In the genomic region with DNA sequence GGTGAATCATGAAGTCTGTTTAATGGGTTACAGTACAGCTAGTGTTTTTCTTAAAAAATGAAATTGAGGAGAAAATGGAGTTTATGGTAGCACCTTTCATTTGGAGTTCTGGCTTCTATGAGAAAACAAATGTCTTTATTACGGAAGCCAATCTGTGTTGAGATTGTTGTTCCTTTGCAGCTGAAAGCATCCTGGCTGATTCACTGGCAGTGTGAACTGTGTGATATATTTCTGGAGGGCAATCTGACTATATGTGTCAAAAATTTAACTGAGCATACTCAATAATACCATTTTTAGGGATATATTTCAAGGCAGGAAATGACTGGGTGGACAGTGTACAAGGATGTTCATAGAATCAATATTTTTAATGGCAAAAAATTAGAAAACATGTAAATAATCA, we compare ENCODE assay signal across 1 cellular context.
TF ChIP-seq lines count a peak whose summit lies in the region.

No MANE protein-coding gene starts in this region.

TF ChIP-seq in SK-N-SH treated with all-trans-retinoic acid at 6 μM for 48 hours, 23 proteins besides CTCF, POLR2A, EP300 and RAD21 (continued from another document):
- TF ChIP-seq, protein P1, sequence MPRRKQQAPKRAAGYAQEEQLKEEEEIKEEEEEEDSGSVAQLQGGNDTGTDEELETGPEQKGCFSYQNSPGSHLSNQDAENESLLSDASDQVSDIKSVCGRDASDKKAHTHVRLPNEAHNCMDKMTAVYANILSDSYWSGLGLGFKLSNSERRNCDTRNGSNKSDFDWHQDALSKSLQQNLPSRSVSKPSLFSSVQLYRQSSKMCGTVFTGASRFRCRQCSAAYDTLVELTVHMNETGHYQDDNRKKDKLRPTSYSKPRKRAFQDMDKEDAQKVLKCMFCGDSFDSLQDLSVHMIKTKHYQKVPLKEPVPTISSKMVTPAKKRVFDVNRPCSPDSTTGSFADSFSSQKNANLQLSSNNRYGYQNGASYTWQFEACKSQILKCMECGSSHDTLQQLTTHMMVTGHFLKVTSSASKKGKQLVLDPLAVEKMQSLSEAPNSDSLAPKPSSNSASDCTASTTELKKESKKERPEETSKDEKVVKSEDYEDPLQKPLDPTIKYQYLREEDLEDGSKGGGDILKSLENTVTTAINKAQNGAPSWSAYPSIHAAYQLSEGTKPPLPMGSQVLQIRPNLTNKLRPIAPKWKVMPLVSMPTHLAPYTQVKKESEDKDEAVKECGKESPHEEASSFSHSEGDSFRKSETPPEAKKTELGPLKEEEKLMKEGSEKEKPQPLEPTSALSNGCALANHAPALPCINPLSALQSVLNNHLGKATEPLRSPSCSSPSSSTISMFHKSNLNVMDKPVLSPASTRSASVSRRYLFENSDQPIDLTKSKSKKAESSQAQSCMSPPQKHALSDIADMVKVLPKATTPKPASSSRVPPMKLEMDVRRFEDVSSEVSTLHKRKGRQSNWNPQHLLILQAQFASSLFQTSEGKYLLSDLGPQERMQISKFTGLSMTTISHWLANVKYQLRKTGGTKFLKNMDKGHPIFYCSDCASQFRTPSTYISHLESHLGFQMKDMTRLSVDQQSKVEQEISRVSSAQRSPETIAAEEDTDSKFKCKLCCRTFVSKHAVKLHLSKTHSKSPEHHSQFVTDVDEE (CRISPR knock-in tag; IDR thresholded peaks at IDR 0.05): no peak
- TF ChIP-seq, protein P2, sequence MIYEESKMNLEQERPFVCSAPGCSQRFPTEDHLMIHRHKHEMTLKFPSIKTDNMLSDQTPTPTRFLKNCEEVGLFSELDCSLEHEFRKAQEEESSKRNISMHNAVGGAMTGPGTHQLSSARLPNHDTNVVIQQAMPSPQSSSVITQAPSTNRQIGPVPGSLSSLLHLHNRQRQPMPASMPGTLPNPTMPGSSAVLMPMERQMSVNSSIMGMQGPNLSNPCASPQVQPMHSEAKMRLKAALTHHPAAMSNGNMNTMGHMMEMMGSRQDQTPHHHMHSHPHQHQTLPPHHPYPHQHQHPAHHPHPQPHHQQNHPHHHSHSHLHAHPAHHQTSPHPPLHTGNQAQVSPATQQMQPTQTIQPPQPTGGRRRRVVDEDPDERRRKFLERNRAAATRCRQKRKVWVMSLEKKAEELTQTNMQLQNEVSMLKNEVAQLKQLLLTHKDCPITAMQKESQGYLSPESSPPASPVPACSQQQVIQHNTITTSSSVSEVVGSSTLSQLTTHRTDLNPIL (CRISPR knock-in tag; IDR thresholded peaks at IDR 0.05; ENCODE audit: low read depth): no peak
- TF ChIP-seq ARNTL (CRISPR knock-in tag; IDR thresholded peaks at IDR 0.05; ENCODE audit: borderline replicate concordance, low read depth) (no peak), ESRRG (CRISPR knock-in tag; IDR thresholded peaks at IDR 0.05) (no peak), GLIS3 (CRISPR knock-in tag; IDR thresholded peaks at IDR 0.05) (no peak)
TF ChIP-seq in SK-N-SH treated with all-trans-retinoic acid at 6 μM for 48 hours: peak in this region for 0.
